In genomic region chr14:74949859-74950572, GRCh38 we compare ENCODE assay signal across 25 cellular contexts. TPM values are rescaled to one million over a fixed set of nuclear protein-coding genes. Genes with fewer than 3 reads are reported as not detected.
DNase-seq lines count a peak whose midpoint lies in the region; ATAC-seq and TF ChIP-seq lines count a peak whose summit lies in the region.
"Had no signal": no experiment of that assay in that cellular context is flagged by ENCODE, and none has a peak within 500 bp of the region (broad histone marks: within the 10 kb centered on the region; RNA-seq: fewer than 3 reads in every experiment).

No MANE protein-coding gene starts in this region.

- no peak overlapping the region for H2BK12ac ChIP-seq in trophoblast cell (ENCODE audit: low read length)

- no peak overlapping the region for H2BK120ac ChIP-seq in trophoblast cell (ENCODE audit: insufficient read depth, low read length, poor library complexity)

- H3K27me3 ChIP-seq in left ventricle myocardium inferior (ENCODE audit: low read depth) (no peaks in the 10 kb centered on the region), right cardiac atrium (ENCODE audit: control insufficient read depth, insufficient read depth) (no peaks in the 10 kb centered on the region), trophoblast cell (ENCODE audit: insufficient read depth, low read length) (no peaks in the 10 kb centered on the region)
- H3K27me3 ChIP-seq: ovary, uterus had no signal

- intact Hi-C loops in left ventricle myocardium inferior (cut with micrococcal nuclease) (loop anchor here (10.0 kb wide), 1 partner anchor 115 kb away; the partner anchor contains the start of genes ACYP1 and ZC2HC1C), right cardiac atrium (cut with DNase I) (loop anchor here in 2 of 4 donors (5.0 to 10.0 kb wide), 3 partner anchors 55 to 137 kb away; partner anchors contain the start of gene EIF2B2 (in 1 of the 2))

- no peak for ATAC-seq in right cardiac atrium
- no peak for ATAC-seq in GM19328 (IDR thresholded peaks at IDR 0.05; ENCODE audit: unreplicated experiment)
- ATAC-seq: left ventricle myocardium superior; naive thymus-derived CD8-positive, alpha-beta T cell; stimulated activated effector memory CD8-positive, alpha-beta T cell treated with anti-CD3 and anti-CD28 coated beads, Interleukin-12 subunit alpha, Interleukin-12 subunit beta, amount 100 ng/mL, for 72 hours; T-cell had no signal

- H4K91ac ChIP-seq in trophoblast cell (ENCODE audit: low read depth, low read length), result no peak overlapping the region

- H3K27ac ChIP-seq in left ventricle myocardium inferior (replicated peaks) (peak overlapping the region; percentile 17), right cardiac atrium (ENCODE audit: low read length) (no peak overlapping the region), trophoblast cell (ENCODE audit: low read depth, low read length) (no peak overlapping the region)
- H3K27ac ChIP-seq: ovary, uterus had no signal

- no peak for TF ChIP-seq POLR2A in erythroblast (IDR thresholded peaks at IDR 0.05; ENCODE audit: low read length)

- no peak overlapping the region for H2BK5ac ChIP-seq in trophoblast cell (ENCODE audit: low read depth, low read length, poor library complexity)

- H2AK5ac ChIP-seq in trophoblast cell (ENCODE audit: low read length), result no peak overlapping the region

- H3K4me2 ChIP-seq in trophoblast cell (ENCODE audit: low read length), result no peak overlapping the region

- H3K79me2 ChIP-seq in trophoblast cell (ENCODE audit: control insufficient read depth, insufficient read depth, low read length, poor library complexity), result peaks cover 7% of the 10 kb centered on the region

- no peak overlapping the region for H2AFZ ChIP-seq in trophoblast cell (ENCODE audit: insufficient read depth, low read length, poor library complexity)

- no peak for DNase-seq in left ventricle myocardium inferior
- DNase-seq in right cardiac atrium, result no peak
- DNase-seq in erythroblast (lab: John Stamatoyannopoulos, UW), result peak; percentile 74 to 88
- DNase-seq in trophoblast cell, result no peak
- no peak for DNase-seq in NCI-H526 treated with DMSO at 0.1 percent for 48 hours (lab: John Stamatoyannopoulos, UW)
- DNase-seq in DMS 273 treated with DMSO at 0.1 percent for 48 hours (lab: John Stamatoyannopoulos, UW), result no peak
- no peak for DNase-seq in HCEC 1CT
- DNase-seq: activated CD8-positive, alpha-beta memory T cell treated with anti-CD3 and anti-CD28 coated beads for 24 hours; activated naive CD4-positive, alpha-beta T cell; activated T-cell treated with anti-CD3 and anti-CD28 coated beads, Interleukin-2, amount 50 U/mL, for 1 hour; CD4-positive, alpha-beta memory T cell; DMS153; left ventricle myocardium superior; naive thymus-derived CD8-positive, alpha-beta T cell; NCI-H146; NCI-H2107; NCI-H446; ovary; RPMI8226; stimulated activated CD4-positive, alpha-beta T cell treated with anti-CD3 and anti-CD28 coated beads, Interleukin-4, amount 100 ng/mL, for 24 hours; substantia nigra; T-cell; uterus had no signal

- no peak overlapping the region for H3K4me3 ChIP-seq in left ventricle myocardium inferior
- no peak overlapping the region for H3K4me3 ChIP-seq in right cardiac atrium (ENCODE audit: low read length)
- H3K4me3 ChIP-seq in trophoblast cell (ENCODE audit: low read depth, low read length), result no peak overlapping the region
- H3K4me3 ChIP-seq: ovary, uterus had no signal

- H3K79me1 ChIP-seq in trophoblast cell (ENCODE audit: low read length), result peaks cover 19% of the 10 kb centered on the region

- H3K36me3 ChIP-seq in left ventricle myocardium inferior (no peaks in the 10 kb centered on the region), trophoblast cell (ENCODE audit: control insufficient read depth in 1 of 2, insufficient read depth in 2 of 2, low read length in 2 of 2) (peaks cover 38 to 49% of the 10 kb centered on the region in 2 experiments)
- H3K36me3 ChIP-seq: ovary, uterus had no signal

- H3K9me3 ChIP-seq in left ventricle myocardium inferior (replicated peaks) (no peaks in the 10 kb centered on the region), right cardiac atrium (ENCODE audit: control insufficient read depth, low read length) (no peaks in the 10 kb centered on the region), trophoblast cell (ENCODE audit: insufficient read depth, low read depth, low read length) (no peaks in the 10 kb centered on the region)
- H3K9me3 ChIP-seq: ovary, uterus had no signal

- H3K4me1 ChIP-seq in left ventricle myocardium inferior (peaks cover 73% of the 10 kb centered on the region), right cardiac atrium (ENCODE audit: control insufficient read depth, insufficient read depth, low read length) (no peaks in the 10 kb centered on the region), trophoblast cell (ENCODE audit: control insufficient read depth in 1 of 2, insufficient read depth in 2 of 2, low read length in 2 of 2) (peaks cover 7 to 10% of the 10 kb centered on the region in 2 experiments)
- H3K4me1 ChIP-seq: uterus had no signal

- H4K12ac ChIP-seq in trophoblast cell (ENCODE audit: low read depth, low read length), result no peak overlapping the region

- peak overlapping the region; percentile 12 for H4K8ac ChIP-seq in trophoblast cell (ENCODE audit: low read depth, low read length)

- H3K23ac ChIP-seq in trophoblast cell (ENCODE audit: low read length), result no peak overlapping the region

- H3K14ac ChIP-seq in trophoblast cell (ENCODE audit: low read length), result no peak overlapping the region

- no peak for TF ChIP-seq CTCF in left ventricle myocardium inferior (IDR thresholded peaks at IDR 0.05; ENCODE audit: borderline replicate concordance)

- 79% methylated on average over 17 of the region's 17 CpGs for WGBS in right cardiac atrium
- WGBS in trophoblast cell (ENCODE audit: extremely low coverage, insufficient coverage, insufficient read length), result no CpG with 5 or more reads among the region's 17 CpGs

- H3K9ac ChIP-seq in trophoblast cell (ENCODE audit: low read length), result no peak overlapping the region

- H3K18ac ChIP-seq in trophoblast cell (ENCODE audit: low read length), result no peak overlapping the region

- no peak overlapping the region for H3K4ac ChIP-seq in trophoblast cell (ENCODE audit: low read depth, low read length)

RNA-seq across cellular contexts. Expression of gene PGF, which starts 5.4 kb away (rescaled TPM):
- total RNA-seq in left ventricle myocardium inferior (4.2 TPM), right cardiac atrium (1 to 10 TPM; 2.9 to 5.9 (median 4.1) TPM)
- 4.3 TPM for polyA plus RNA-seq in right cardiac atrium
- 746 and 849 TPM in 2 replicates for polyA plus RNA-seq in trophoblast cell (2013)
- total RNA-seq: CD4-positive, alpha-beta memory T cell; naive thymus-derived CD8-positive, alpha-beta T cell had no signal

RNA-seq across cellular contexts. Expression of gene RPS6KL1, which starts 27.0 kb away (rescaled TPM):
- total RNA-seq in left ventricle myocardium inferior (20.5 TPM), right cardiac atrium (10 to 100 TPM; 13.9 to 20.7 (median 17.3) TPM)
- 10.5 TPM for polyA plus RNA-seq in right cardiac atrium
- 0.31 and 0.67 TPM in 2 replicates for polyA plus RNA-seq in trophoblast cell (2013)

RNA-seq across cellular contexts. Expression of gene EIF2B2, which starts 52.7 kb away (rescaled TPM):
- total RNA-seq in left ventricle myocardium inferior (31.5 TPM), right cardiac atrium (10 to 100 TPM; 29.4 to 39.9 (median 35.9) TPM)
- polyA plus RNA-seq in right cardiac atrium, result 25.9 TPM
- polyA plus RNA-seq in trophoblast cell (2013), result 115 and 119 TPM in 2 replicates

Comparison
In these comparisons a context has a peak if more than half of its experiments do, and no peak if none do; other contexts are left out.
1. DNase-seq: peak in erythroblast (2 of 2); none in left ventricle myocardium inferior (single experiment), right cardiac atrium (0 of 3), trophoblast cell (0 of 2), NCI-H526 treated with DMSO at 0.1 percent for 48 hours (single experiment), DMS 273 treated with DMSO at 0.1 percent for 48 hours (single experiment) and HCEC 1CT (single experiment).